In the genomic region with DNA sequence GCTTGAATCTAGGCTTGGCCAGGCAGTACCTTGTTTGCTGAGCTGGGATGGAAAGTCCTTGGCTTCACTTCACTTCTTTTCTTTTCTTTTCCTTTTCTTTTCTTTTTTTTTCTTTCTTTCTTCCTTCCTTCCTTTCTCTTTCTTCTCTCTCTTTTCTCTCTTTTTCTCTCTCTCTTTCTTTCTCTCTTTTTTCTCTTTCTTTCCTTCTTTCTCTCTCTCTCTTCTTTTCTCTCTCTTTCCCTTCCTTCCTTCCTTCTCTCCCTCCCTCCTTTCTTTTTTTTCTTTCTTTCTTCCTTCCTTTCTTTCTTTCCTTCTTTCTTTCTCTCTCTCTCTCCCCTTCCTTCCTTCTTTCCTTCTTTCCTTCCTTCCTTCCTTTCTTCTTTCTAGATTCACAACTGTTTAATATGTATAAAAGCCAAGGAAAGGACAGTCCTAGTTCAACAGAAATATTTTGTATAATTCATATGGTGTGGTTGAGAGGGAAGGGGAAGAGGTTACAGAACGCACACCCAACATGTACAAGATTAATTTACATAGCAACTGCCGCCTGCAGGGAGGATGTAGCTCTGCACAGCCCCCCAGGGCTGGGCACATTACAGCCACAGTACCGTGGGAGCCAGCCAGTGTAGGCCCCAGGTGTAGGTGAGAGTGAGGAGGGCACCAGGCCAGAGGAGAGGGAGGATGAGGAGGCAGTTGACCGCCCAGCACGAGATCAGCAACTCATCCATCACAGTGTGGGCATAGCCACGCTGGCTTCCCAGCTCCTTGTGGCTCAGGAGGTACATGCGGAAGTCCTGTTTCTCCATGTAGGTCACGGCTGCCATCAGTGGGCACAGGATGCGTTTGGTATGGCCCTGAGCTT, we compare ENCODE assay signal across 1 cellular context.
TF ChIP-seq lines count a peak whose summit lies in the region.

No MANE protein-coding gene starts in this region.

TF ChIP-seq in HEK293, 187 proteins besides CTCF, POLR2A, EP300 and RAD21 (continued from another document and continues in another):
- TF ChIP-seq, protein P1, sequence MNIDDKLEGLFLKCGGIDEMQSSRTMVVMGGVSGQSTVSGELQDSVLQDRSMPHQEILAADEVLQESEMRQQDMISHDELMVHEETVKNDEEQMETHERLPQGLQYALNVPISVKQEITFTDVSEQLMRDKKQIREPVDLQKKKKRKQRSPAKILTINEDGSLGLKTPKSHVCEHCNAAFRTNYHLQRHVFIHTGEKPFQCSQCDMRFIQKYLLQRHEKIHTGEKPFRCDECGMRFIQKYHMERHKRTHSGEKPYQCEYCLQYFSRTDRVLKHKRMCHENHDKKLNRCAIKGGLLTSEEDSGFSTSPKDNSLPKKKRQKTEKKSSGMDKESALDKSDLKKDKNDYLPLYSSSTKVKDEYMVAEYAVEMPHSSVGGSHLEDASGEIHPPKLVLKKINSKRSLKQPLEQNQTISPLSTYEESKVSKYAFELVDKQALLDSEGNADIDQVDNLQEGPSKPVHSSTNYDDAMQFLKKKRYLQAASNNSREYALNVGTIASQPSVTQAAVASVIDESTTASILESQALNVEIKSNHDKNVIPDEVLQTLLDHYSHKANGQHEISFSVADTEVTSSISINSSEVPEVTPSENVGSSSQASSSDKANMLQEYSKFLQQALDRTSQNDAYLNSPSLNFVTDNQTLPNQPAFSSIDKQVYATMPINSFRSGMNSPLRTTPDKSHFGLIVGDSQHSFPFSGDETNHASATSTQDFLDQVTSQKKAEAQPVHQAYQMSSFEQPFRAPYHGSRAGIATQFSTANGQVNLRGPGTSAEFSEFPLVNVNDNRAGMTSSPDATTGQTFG (tag by site-specific recombination; IDR thresholded peaks at IDR 0.05; ENCODE audit: borderline replicate concordance): no peak
- no peak for TF ChIP-seq ZNF266 (tag by site-specific recombination; IDR thresholded peaks at IDR 0.05; ENCODE audit: low read depth)
- TF ChIP-seq, protein P2, sequence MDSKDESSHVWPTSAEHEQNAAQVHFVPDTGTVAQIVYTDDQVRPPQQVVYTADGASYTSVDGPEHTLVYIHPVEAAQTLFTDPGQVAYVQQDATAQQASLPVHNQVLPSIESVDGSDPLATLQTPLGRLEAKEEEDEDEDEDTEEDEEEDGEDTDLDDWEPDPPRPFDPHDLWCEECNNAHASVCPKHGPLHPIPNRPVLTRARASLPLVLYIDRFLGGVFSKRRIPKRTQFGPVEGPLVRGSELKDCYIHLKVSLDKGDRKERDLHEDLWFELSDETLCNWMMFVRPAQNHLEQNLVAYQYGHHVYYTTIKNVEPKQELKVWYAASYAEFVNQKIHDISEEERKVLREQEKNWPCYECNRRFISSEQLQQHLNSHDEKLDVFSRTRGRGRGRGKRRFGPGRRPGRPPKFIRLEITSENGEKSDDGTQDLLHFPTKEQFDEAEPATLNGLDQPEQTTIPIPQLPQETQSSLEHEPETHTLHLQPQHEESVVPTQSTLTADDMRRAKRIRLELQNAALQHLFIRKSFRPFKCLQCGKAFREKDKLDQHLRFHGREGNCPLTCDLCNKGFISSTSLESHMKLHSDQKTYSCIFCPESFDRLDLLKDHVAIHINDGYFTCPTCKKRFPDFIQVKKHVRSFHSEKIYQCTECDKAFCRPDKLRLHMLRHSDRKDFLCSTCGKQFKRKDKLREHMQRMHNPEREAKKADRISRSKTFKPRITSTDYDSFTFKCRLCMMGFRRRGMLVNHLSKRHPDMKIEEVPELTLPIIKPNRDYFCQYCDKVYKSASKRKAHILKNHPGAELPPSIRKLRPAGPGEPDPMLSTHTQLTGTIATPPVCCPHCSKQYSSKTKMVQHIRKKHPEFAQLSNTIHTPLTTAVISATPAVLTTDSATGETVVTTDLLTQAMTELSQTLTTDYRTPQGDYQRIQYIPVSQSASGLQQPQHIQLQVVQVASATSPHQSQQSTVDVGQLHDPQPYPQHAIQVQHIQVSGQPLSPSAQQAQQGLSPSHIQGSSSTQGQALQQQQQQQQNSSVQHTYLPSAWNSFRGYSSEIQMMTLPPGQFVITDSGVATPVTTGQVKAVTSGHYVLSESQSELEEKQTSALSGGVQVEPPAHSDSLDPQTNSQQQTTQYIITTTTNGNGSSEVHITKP (tag by site-specific recombination; IDR thresholded peaks at IDR 0.05): no peak
- no peak for TF ChIP-seq ZNF138 (tag by site-specific recombination; IDR thresholded peaks at IDR 0.05; ENCODE audit: borderline replicate concordance)
- peak; percentile 95 for TF ChIP-seq EGR2 (tag by site-specific recombination; IDR thresholded peaks at IDR 0.05; ENCODE audit: low read depth)
- TF ChIP-seq, protein P3, sequence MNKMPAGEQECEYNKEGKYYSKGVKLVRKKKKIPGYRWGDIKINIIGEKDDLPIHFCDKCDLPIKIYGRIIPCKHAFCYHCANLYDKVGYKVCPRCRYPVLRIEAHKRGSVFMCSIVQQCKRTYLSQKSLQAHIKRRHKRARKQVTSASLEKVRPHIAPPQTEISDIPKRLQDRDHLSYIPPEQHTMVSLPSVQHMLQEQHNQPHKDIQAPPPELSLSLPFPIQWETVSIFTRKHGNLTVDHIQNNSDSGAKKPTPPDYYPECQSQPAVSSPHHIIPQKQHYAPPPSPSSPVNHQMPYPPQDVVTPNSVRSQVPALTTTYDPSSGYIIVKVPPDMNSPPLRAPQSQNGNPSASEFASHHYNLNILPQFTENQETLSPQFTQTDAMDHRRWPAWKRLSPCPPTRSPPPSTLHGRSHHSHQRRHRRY (tag by site-specific recombination; IDR thresholded peaks at IDR 0.05): no peak
- TF ChIP-seq ZNF558 (tag by site-specific recombination; IDR thresholded peaks at IDR 0.05): no peak
- TF ChIP-seq ZSCAN16 (tag by site-specific recombination; IDR thresholded peaks at IDR 0.05): no peak
- TF ChIP-seq ZFHX2 (tag by site-specific recombination; conservative IDR thresholded peaks at IDR 0.05): peak; percentile 87
- TF ChIP-seq PRDM1 (tag by site-specific recombination; IDR thresholded peaks at IDR 0.05): peak; percentile 99
- peak; percentile 67; the same call in 1 of the 2 replicates for TF ChIP-seq ZNF596 (tag by site-specific recombination; IDR thresholded peaks at IDR 0.05)
- no peak for TF ChIP-seq ZNF146 (tag by site-specific recombination; IDR thresholded peaks at IDR 0.05)
- no peak for TF ChIP-seq ZBTB7A (tag by site-specific recombination; IDR thresholded peaks at IDR 0.05; ENCODE audit: low read depth)
- TF ChIP-seq ZNF610 (tag by site-specific recombination; IDR thresholded peaks at IDR 0.05; ENCODE audit: borderline replicate concordance): no peak
- TF ChIP-seq, protein P4, sequence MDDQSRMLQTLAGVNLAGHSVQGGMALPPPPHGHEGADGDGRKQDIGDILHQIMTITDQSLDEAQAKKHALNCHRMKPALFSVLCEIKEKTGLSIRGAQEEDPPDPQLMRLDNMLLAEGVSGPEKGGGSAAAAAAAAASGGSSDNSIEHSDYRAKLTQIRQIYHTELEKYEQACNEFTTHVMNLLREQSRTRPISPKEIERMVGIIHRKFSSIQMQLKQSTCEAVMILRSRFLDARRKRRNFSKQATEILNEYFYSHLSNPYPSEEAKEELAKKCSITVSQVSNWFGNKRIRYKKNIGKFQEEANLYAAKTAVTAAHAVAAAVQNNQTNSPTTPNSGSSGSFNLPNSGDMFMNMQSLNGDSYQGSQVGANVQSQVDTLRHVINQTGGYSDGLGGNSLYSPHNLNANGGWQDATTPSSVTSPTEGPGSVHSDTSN (CRISPR knock-in tag; IDR thresholded peaks at IDR 0.05): no peak
- no peak for TF ChIP-seq HOXA7 (CRISPR knock-in tag; IDR thresholded peaks at IDR 0.05; ENCODE audit: borderline replicate concordance)
- TF ChIP-seq ZNF132 (tag by site-specific recombination; IDR thresholded peaks at IDR 0.05; ENCODE audit: borderline replicate concordance): no peak
- no peak for TF ChIP-seq ZNF660 (tag by site-specific recombination; IDR thresholded peaks at IDR 0.05)
- no peak for TF ChIP-seq MZF1 (tag by site-specific recombination; IDR thresholded peaks at IDR 0.05; ENCODE audit: borderline replicate concordance)
- TF ChIP-seq ZNF529 (tag by site-specific recombination; IDR thresholded peaks at IDR 0.05; ENCODE audit: insufficient replicate concordance): no peak
- TF ChIP-seq, protein P5, sequence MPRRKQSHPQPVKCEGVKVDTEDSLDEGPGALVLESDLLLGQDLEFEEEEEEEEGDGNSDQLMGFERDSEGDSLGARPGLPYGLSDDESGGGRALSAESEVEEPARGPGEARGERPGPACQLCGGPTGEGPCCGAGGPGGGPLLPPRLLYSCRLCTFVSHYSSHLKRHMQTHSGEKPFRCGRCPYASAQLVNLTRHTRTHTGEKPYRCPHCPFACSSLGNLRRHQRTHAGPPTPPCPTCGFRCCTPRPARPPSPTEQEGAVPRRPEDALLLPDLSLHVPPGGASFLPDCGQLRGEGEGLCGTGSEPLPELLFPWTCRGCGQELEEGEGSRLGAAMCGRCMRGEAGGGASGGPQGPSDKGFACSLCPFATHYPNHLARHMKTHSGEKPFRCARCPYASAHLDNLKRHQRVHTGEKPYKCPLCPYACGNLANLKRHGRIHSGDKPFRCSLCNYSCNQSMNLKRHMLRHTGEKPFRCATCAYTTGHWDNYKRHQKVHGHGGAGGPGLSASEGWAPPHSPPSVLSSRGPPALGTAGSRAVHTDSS (tag by site-specific recombination; IDR thresholded peaks at IDR 0.05): no peak
- TF ChIP-seq, protein P6, sequence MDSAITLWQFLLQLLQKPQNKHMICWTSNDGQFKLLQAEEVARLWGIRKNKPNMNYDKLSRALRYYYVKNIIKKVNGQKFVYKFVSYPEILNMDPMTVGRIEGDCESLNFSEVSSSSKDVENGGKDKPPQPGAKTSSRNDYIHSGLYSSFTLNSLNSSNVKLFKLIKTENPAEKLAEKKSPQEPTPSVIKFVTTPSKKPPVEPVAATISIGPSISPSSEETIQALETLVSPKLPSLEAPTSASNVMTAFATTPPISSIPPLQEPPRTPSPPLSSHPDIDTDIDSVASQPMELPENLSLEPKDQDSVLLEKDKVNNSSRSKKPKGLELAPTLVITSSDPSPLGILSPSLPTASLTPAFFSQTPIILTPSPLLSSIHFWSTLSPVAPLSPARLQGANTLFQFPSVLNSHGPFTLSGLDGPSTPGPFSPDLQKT (IDR thresholded peaks at IDR 0.05; ENCODE audit: borderline replicate concordance, low read depth, low read length): no peak
- no peak for TF ChIP-seq ZNF514 (tag by site-specific recombination; IDR thresholded peaks at IDR 0.05)
- TF ChIP-seq, protein P7, sequence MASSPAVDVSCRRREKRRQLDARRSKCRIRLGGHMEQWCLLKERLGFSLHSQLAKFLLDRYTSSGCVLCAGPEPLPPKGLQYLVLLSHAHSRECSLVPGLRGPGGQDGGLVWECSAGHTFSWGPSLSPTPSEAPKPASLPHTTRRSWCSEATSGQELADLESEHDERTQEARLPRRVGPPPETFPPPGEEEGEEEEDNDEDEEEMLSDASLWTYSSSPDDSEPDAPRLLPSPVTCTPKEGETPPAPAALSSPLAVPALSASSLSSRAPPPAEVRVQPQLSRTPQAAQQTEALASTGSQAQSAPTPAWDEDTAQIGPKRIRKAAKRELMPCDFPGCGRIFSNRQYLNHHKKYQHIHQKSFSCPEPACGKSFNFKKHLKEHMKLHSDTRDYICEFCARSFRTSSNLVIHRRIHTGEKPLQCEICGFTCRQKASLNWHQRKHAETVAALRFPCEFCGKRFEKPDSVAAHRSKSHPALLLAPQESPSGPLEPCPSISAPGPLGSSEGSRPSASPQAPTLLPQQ (tag by site-specific recombination; IDR thresholded peaks at IDR 0.05): no peak
- no peak for TF ChIP-seq ZNF664 (tag by site-specific recombination; IDR thresholded peaks at IDR 0.05)
- TF ChIP-seq ZNF202 (tag by site-specific recombination; IDR thresholded peaks at IDR 0.05; ENCODE audit: borderline replicate concordance): no peak
- TF ChIP-seq, protein P8, sequence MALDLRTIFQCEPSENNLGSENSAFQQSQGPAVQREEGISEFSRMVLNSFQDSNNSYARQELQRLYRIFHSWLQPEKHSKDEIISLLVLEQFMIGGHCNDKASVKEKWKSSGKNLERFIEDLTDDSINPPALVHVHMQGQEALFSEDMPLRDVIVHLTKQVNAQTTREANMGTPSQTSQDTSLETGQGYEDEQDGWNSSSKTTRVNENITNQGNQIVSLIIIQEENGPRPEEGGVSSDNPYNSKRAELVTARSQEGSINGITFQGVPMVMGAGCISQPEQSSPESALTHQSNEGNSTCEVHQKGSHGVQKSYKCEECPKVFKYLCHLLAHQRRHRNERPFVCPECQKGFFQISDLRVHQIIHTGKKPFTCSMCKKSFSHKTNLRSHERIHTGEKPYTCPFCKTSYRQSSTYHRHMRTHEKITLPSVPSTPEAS (tag by site-specific recombination; IDR thresholded peaks at IDR 0.05): no peak
- no peak for TF ChIP-seq YY2 (tag by site-specific recombination; IDR thresholded peaks at IDR 0.05)
- TF ChIP-seq KLF7 (tag by site-specific recombination; IDR thresholded peaks at IDR 0.05; ENCODE audit: borderline replicate concordance): no peak
- no peak for TF ChIP-seq MYNN (tag by site-specific recombination; IDR thresholded peaks at IDR 0.05; ENCODE audit: borderline replicate concordance)
- TF ChIP-seq ZBTB1 (tag by site-specific recombination; IDR thresholded peaks at IDR 0.05): no peak
- no peak for TF ChIP-seq ZNF777 (tag by site-specific recombination; IDR thresholded peaks at IDR 0.05; ENCODE audit: borderline replicate concordance)
- no peak for TF ChIP-seq ZNF621 (tag by site-specific recombination; IDR thresholded peaks at IDR 0.05)
- no peak for TF ChIP-seq ZNF707 (tag by site-specific recombination; IDR thresholded peaks at IDR 0.05)
- TF ChIP-seq, protein P9, sequence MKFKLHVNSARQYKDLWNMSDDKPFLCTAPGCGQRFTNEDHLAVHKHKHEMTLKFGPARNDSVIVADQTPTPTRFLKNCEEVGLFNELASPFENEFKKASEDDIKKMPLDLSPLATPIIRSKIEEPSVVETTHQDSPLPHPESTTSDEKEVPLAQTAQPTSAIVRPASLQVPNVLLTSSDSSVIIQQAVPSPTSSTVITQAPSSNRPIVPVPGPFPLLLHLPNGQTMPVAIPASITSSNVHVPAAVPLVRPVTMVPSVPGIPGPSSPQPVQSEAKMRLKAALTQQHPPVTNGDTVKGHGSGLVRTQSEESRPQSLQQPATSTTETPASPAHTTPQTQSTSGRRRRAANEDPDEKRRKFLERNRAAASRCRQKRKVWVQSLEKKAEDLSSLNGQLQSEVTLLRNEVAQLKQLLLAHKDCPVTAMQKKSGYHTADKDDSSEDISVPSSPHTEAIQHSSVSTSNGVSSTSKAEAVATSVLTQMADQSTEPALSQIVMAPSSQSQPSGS (tag by site-specific recombination; IDR thresholded peaks at IDR 0.05; ENCODE audit: low read depth): no peak
- TF ChIP-seq SP3 (tag by site-specific recombination; IDR thresholded peaks at IDR 0.05): no peak
- no peak for TF ChIP-seq ZFP69B (tag by site-specific recombination; IDR thresholded peaks at IDR 0.05)
- TF ChIP-seq ZNF174 (tag by site-specific recombination; IDR thresholded peaks at IDR 0.05): no peak
- TF ChIP-seq SP7 (tag by site-specific recombination; IDR thresholded peaks at IDR 0.05): no peak
- TF ChIP-seq, protein P10, sequence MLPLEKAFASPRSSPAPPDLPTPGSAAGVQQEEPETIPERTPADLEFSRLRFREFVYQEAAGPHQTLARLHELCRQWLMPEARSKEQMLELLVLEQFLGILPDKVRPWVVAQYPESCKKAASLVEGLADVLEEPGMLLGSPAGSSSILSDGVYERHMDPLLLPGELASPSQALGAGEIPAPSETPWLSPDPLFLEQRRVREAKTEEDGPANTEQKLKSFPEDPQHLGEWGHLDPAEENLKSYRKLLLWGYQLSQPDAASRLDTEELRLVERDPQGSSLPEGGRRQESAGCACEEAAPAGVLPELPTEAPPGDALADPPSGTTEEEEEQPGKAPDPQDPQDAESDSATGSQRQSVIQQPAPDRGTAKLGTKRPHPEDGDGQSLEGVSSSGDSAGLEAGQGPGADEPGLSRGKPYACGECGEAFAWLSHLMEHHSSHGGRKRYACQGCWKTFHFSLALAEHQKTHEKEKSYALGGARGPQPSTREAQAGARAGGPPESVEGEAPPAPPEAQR (tag by site-specific recombination; IDR thresholded peaks at IDR 0.05): peak; percentile 31; the same call in 1 of the 2 replicates
- TF ChIP-seq ZNF366 (tag by site-specific recombination; conservative IDR thresholded peaks at IDR 0.05): peak; percentile 99
- no peak for TF ChIP-seq MEIS1 (CRISPR knock-in tag; IDR thresholded peaks at IDR 0.05; ENCODE audit: borderline replicate concordance)
